ENCODE assay signal across 8 cellular contexts in genomic region chr12:117151195-117152031, GRCh38. TPM values are rescaled to one million over a fixed set of nuclear protein-coding genes. Genes with fewer than 3 reads are reported as not detected.
A peak's percentile ranks its signal among the peaks of the same experiment; 100 is the strongest.
DNase-seq lines count a peak whose midpoint lies in the region; ATAC-seq and TF ChIP-seq lines count a peak whose summit lies in the region.
"Had no signal": no experiment of that assay in that cellular context is flagged by ENCODE, and none has a peak within 500 bp of the region (broad histone marks: within the 10 kb centered on the region; RNA-seq: fewer than 3 reads in every experiment).

No MANE protein-coding gene starts in this region.

- H3K36me3 Mint-ChIP-seq in stimulated activated memory B cell treated with anti-CD40 and anti-IgM and Interleukin-4, amounts not matched to agents 10 μg/mL and 1 μg/mL and 100 μg/mL, for 72 hours = peaks cover 82% of the 10 kb centered on the region

- peak overlapping the region; percentile 70 for H3K27ac Mint-ChIP-seq in stimulated activated memory B cell treated with anti-CD40 and anti-IgM and Interleukin-4, amounts not matched to agents 10 μg/mL and 1 μg/mL and 100 μg/mL, for 72 hours

- H3K36me3 ChIP-seq in hepatocyte (replicated peaks; ENCODE audit: insufficient read depth, low read depth) = no peaks in the 10 kb centered on the region

- peak; percentile 57 for TF ChIP-seq CTCF in hepatocyte (IDR thresholded peaks at IDR 0.05; ENCODE audit: poor library complexity)

- no peak overlapping the region for H3K4me2 ChIP-seq in hepatocyte

- H3K4me3 ChIP-seq in hepatocyte = no peak overlapping the region
- H3K4me3 ChIP-seq: skin epidermis had no signal

- H3K4me1 Mint-ChIP-seq in stimulated activated memory B cell treated with anti-CD40 and anti-IgM and Interleukin-4, amounts not matched to agents 10 μg/mL and 1 μg/mL and 100 μg/mL, for 72 hours = peaks cover 63% of the 10 kb centered on the region

- 60% methylated on average over 13 of the region's 13 CpGs for WGBS in hepatocyte (ENCODE audit: low lambda C conversion rate, missing lambda C conversion rate)

- no peak overlapping the region for H2AFZ ChIP-seq in hepatocyte

- H3K4me3 Mint-ChIP-seq in stimulated activated memory B cell treated with anti-CD40 and anti-IgM and Interleukin-4, amounts not matched to agents 10 μg/mL and 1 μg/mL and 100 μg/mL, for 72 hours = no peak overlapping the region

- H3K27me3 ChIP-seq in hepatocyte = no peaks in the 10 kb centered on the region

- no peak for ATAC-seq in stimulated activated memory B cell treated with anti-CD40 and anti-IgM and Interleukin-4, amounts not matched to agents 10 μg/mL and 1 μg/mL and 100 μg/mL, for 72 hours
- no peak for ATAC-seq in GM21515 (IDR thresholded peaks at IDR 0.05; ENCODE audit: unreplicated experiment)

- DNase-seq in EH (ENCODE audit: low read depth) (peak; percentile 56), Kasumi-1 (lab: John Stamatoyannopoulos, UW) (peak; percentile 23 to 38), anterior cingulate cortex (lab: John Stamatoyannopoulos, UW) (peak in 42 of 58 donors; percentile 5 to 77 (median 33)), hepatocyte (ENCODE audit: low spot score) (peak; percentile 77), DMS153 treated with DMSO at 0.1 percent for 48 hours (lab: John Stamatoyannopoulos, UW; ENCODE audit: unreplicated experiment) (no peak)

- H3K27me3 Mint-ChIP-seq in stimulated activated memory B cell treated with anti-CD40 and anti-IgM and Interleukin-4, amounts not matched to agents 10 μg/mL and 1 μg/mL and 100 μg/mL, for 72 hours = no peaks in the 10 kb centered on the region

- H3K4me1 ChIP-seq in hepatocyte (ENCODE audit: insufficient read depth) = no peaks in the 10 kb centered on the region

- H3K9me2 ChIP-seq in hepatocyte (replicated peaks; ENCODE audit: insufficient read depth) = no peaks in the 10 kb centered on the region

- H3K9me3 Mint-ChIP-seq in stimulated activated memory B cell treated with anti-CD40 and anti-IgM and Interleukin-4, amounts not matched to agents 10 μg/mL and 1 μg/mL and 100 μg/mL, for 72 hours = no peaks in the 10 kb centered on the region

- no peaks in the 10 kb centered on the region for H4K20me1 ChIP-seq in hepatocyte (ENCODE audit: insufficient read depth, poor library complexity, severe bottlenecking)

- H3K27ac ChIP-seq in hepatocyte = no peak overlapping the region
- H3K27ac ChIP-seq: skin epidermis had no signal

- H3K79me2 ChIP-seq in hepatocyte = no peaks in the 10 kb centered on the region

- no peaks in the 10 kb centered on the region for H3K9me3 ChIP-seq in hepatocyte (ENCODE audit: low read depth)

RNA-seq across cellular contexts. Expression of gene FBXO21, which starts 38.9 kb away (rescaled TPM):
- total RNA-seq in hepatocyte = 32.6 and 68.0 TPM in 2 replicates
- 41.9 and 46.3 TPM in 2 replicates for polyA plus RNA-seq in hepatocyte

RNA-seq across cellular contexts. Expression of gene TESC, which starts 52.2 kb away (rescaled TPM):
- total RNA-seq in hepatocyte = 15.9 and 20.8 TPM in 2 replicates
- 15.5 and 31.5 TPM in 2 replicates for polyA plus RNA-seq in hepatocyte
